ENCODE assay signal across 21 cellular contexts in the genomic region with DNA sequence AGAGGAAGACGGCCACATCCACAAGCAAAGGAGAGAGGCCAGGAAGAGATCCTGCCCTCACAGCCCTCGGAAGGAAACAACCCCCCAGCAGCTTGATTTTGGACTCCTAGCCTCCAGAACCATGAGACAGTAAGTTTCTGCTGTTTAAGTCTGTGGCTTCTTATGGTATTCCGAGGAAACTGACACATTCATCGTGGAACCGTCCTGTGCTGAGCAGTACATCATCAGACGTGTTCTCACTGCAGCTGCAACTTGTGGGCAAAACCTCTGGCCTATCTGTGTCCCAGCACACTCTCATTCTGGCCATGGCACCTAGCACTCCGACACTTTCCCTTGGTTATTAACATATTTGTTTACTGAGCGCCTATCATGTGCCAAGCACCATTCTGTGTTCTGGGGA.
DNase-seq lines count a peak whose midpoint lies in the region; ATAC-seq and TF ChIP-seq lines count a peak whose summit lies in the region.
"Had no signal": no experiment of that assay in that cellular context is flagged by ENCODE, and none has a peak within 500 bp of the region (broad histone marks: within the 10 kb centered on the region; RNA-seq: fewer than 3 reads in every experiment).

No MANE protein-coding gene starts in this region.

- H3K36me3 ChIP-seq in subcutaneous abdominal adipose tissue (ENCODE audit: control insufficient read depth in 5 of 5, insufficient read depth in 5 of 5, low read length in 5 of 5): no peaks in the 10 kb centered on the region

- peak overlapping the region; percentile 15 for H3K27ac Mint-ChIP-seq in chondrocyte (ENCODE audit: unreplicated experiment)
- peak overlapping the region in 2 of 3 experiments; percentile 81 to 96 for H3K27ac Mint-ChIP-seq in nephron
- H3K27ac Mint-ChIP-seq: CD4-positive, CD25-positive, alpha-beta regulatory T cell; GM23338; IgD-negative memory B cell had no signal

- H3K27me3 ChIP-seq in subcutaneous abdominal adipose tissue (ENCODE audit: control insufficient read depth in 5 of 5, insufficient read depth in 4 of 5, low read length in 5 of 5): no peaks in the 10 kb centered on the region
- H3K27me3 ChIP-seq: MG63 had no signal

- DNase-seq in AG10803 (ENCODE audit: low read depth) (peak; percentile 22), chondrocyte (ENCODE audit: low spot score) (no peak), AG20443 (ENCODE audit: low spot score) (no peak)
- DNase-seq: CD4-positive, CD25-positive, alpha-beta regulatory T cell; DMS79 treated with DMSO at 0.1 percent for 48 hours; HCEC 1CT; MG63; NCI-H1417 treated with DMSO at 0.1 percent for 48 hours; NCI-H187 treated with DMSO at 0.1 percent for 48 hours; NCI-H2107; NCI-H2227 treated with DMSO at 0.1 percent for 48 hours; NCI-H510A; NCI-H748 treated with DMSO at 0.1 percent for 48 hours; SHP77 treated with DMSO at 0.1 percent for 48 hours; SK-N-SH had no signal

- H3K36me3 Mint-ChIP-seq in chondrocyte (ENCODE audit: low read depth): peaks cover 1% of the 10 kb centered on the region
- H3K36me3 Mint-ChIP-seq in nephron (ENCODE audit: low read depth): peaks cover 1% of the 10 kb centered on the region

- H3K27ac ChIP-seq in subcutaneous abdominal adipose tissue (ENCODE audit: low read depth, low read length): peak overlapping the region; percentile 39

- H3K4me1 Mint-ChIP-seq in chondrocyte (ENCODE audit: low read depth) (peaks cover 73% of the 10 kb centered on the region), nephron (peaks cover 79% of the 10 kb centered on the region)
- H3K4me1 Mint-ChIP-seq: CD4-positive, CD25-positive, alpha-beta regulatory T cell had no signal

- no peak overlapping the region for H3K9ac ChIP-seq in subcutaneous abdominal adipose tissue (ENCODE audit: low read length in 5 of 5)
- H3K9ac ChIP-seq: SK-N-SH had no signal

- H3K4me3 ChIP-seq in AG10803 (ENCODE audit: low read length): no peak overlapping the region
- H3K4me3 ChIP-seq in subcutaneous abdominal adipose tissue (ENCODE audit: low read depth in 1 of 5, low read length in 5 of 5): no peak overlapping the region
- H3K4me3 ChIP-seq: GM23338, MG63 had no signal

- TF ChIP-seq CTCF in AG10803 (conservative IDR thresholded peaks at IDR 0.05; ENCODE audit: low read length) (no peak), chondrocyte (IDR thresholded peaks at IDR 0.05) (no peak), nephron (IDR thresholded peaks at IDR 0.05; ENCODE audit: unreplicated experiment in 3 of 3) (no peak)

- H3K4me1 ChIP-seq in subcutaneous abdominal adipose tissue (ENCODE audit: control insufficient read depth in 5 of 5, insufficient read depth in 5 of 5, low read length in 5 of 5): peaks cover 15 to 43% (median 39%) of the 10 kb centered on the region in 5 donors

- H3K27me3 Mint-ChIP-seq in chondrocyte (ENCODE audit: low read depth): no peaks in the 10 kb centered on the region
- H3K27me3 Mint-ChIP-seq in nephron (ENCODE audit: low read depth): peaks cover 1% of the 10 kb centered on the region
- H3K27me3 Mint-ChIP-seq: CD4-positive, CD25-positive, alpha-beta regulatory T cell had no signal

- H3K9me3 Mint-ChIP-seq in chondrocyte (ENCODE audit: low read depth) (peaks cover under 1% of the 10 kb centered on the region), nephron (peaks cover 1% of the 10 kb centered on the region)

- H3K9me3 ChIP-seq in subcutaneous abdominal adipose tissue (ENCODE audit: control insufficient read depth in 5 of 5, low read length in 5 of 5): no peaks in the 10 kb centered on the region
- H3K9me3 ChIP-seq: SK-N-SH had no signal

- ATAC-seq in GM21825 (IDR thresholded peaks at IDR 0.05; ENCODE audit: unreplicated experiment) (no peak), HG02885 (IDR thresholded peaks at IDR 0.05; ENCODE audit: poor library complexity, unreplicated experiment) (no peak)
- ATAC-seq: GM23338 had no signal

- H3K4me3 Mint-ChIP-seq in chondrocyte (ENCODE audit: unreplicated experiment) (no peak overlapping the region), nephron (peak overlapping the region in 1 of 3 experiments; percentile 42)
- H3K4me3 Mint-ChIP-seq: CD4-positive, CD25-positive, alpha-beta regulatory T cell; GM23338 had no signal
